In the genomic region with DNA sequence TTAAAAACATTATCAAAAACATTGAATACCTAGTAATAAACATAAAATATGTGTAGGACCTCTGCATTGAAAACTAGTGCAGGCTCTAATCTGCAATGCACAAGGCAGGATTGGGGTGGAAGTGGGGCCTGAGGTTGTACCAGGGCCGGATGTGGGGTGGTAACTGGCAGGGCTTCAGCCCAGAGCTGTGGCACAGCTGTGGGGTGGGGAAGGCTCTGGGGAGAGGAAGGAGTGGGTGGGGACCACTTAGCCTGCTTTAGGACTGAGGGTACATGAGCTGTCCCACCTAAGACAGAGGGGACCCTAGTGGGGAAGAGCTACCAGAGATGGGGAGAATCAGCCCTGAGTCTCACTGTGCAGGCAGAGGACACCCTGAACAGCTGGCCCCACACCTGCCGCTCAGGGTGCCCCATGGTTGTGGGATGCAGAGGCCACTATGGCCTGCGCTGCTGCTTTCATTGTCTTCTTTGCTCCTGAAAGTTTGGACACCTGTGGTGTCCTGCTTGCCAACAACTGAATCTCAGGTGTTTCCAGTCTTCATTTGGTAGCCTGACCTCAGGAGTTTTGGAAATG, we compare ENCODE assay signal across 10 cellular contexts.
A peak's percentile ranks its signal among the peaks of the same experiment; 100 is the strongest.
DNase-seq lines count a peak whose midpoint lies in the region; ATAC-seq and TF ChIP-seq lines count a peak whose summit lies in the region.
"Had no signal": no experiment of that assay in that cellular context is flagged by ENCODE, and none has a peak within 500 bp of the region (broad histone marks: within the 10 kb centered on the region; RNA-seq: fewer than 3 reads in every experiment).

No MANE protein-coding gene starts in this region.

- peak; percentile 59 for DNase-seq in activated CD8-positive, alpha-beta memory T cell treated with anti-CD3 and anti-CD28 coated beads, Interleukin-2, amount 50 U/mL, for 48 hours
- DNase-seq in stimulated activated CD4-positive, alpha-beta T cell treated with anti-CD3 and anti-CD28 coated beads, Interleukin-1b, Interleukin-23, amount 100 ng/mL, for 4 hours (ENCODE audit: low read depth in 2 of 2): peak; percentile 4 to 5
- DNase-seq in Caco-2 (no peak), RWPE1 (ENCODE audit: low spot score) (no peak), head of caudate nucleus (no peak)
- DNase-seq: GDM1 had no signal

- no peak for TF ChIP-seq CTCF in Caco-2 (IDR thresholded peaks at IDR 0.05; ENCODE audit: insufficient read depth in 1 of 2, low read depth in 1 of 2, low read length in 1 of 2, severe bottlenecking in 1 of 2, unreplicated experiment in 1 of 2)
- no peak for TF ChIP-seq CTCF in RWPE1 (conservative IDR thresholded peaks at IDR 0.05; ENCODE audit: low read depth)

- no peaks in the 10 kb centered on the region for H3K9me3 ChIP-seq in Caco-2

- intact Hi-C loops in Caco-2 (cut with micrococcal nuclease; ENCODE audit: unreplicated experiment) (no loop called here), head of caudate nucleus (cut with DNase I) (no loop called here)

- H3K4me3 Mint-ChIP-seq in Caco-2 (ENCODE audit: unreplicated experiment): no peak overlapping the region
- H3K4me3 Mint-ChIP-seq: dendritic cell treated with granulocyte-macrophage colony-stimulating factor and Interleukin-4, amounts not matched to agents 40 ng/mL and 50 ng/mL, for 4 days had no signal

- peaks cover 2% of the 10 kb centered on the region for H3K27me3 Mint-ChIP-seq in Caco-2 (ENCODE audit: insufficient read depth, unreplicated experiment)

- CTCF ChIA-PET in Caco-2 (lab: Charles Lee): no interaction called here
- CTCF ChIA-PET in RWPE1 (lab: Yijun Ruan, JAX): interaction anchor here (0.5 kb wide), 2 partner anchors 45 to 323 kb away, joined by 3 read pairs; no protein-coding TSS in a partner anchor

- no peaks in the 10 kb centered on the region for H3K4me1 Mint-ChIP-seq in Caco-2 (ENCODE audit: low read depth, unreplicated experiment)

- no peaks in the 10 kb centered on the region for H3K27me3 ChIP-seq in Caco-2 (replicated peaks; ENCODE audit: control insufficient read depth, insufficient read depth, low read length)

- no peak overlapping the region for H3K27ac Mint-ChIP-seq in Caco-2 (ENCODE audit: unreplicated experiment)
- H3K27ac Mint-ChIP-seq: dendritic cell treated with granulocyte-macrophage colony-stimulating factor and Interleukin-4, amounts not matched to agents 40 ng/mL and 50 ng/mL, for 4 days had no signal

- no peaks in the 10 kb centered on the region for H3K36me3 Mint-ChIP-seq in Caco-2 (ENCODE audit: insufficient read depth, unreplicated experiment)

- H3K4me3 ChIP-seq in Caco-2 (ENCODE audit: low read depth, low read length): no peak overlapping the region

- H3K9me3 Mint-ChIP-seq in Caco-2 (ENCODE audit: unreplicated experiment): no peaks in the 10 kb centered on the region
- H3K9me3 Mint-ChIP-seq: dendritic cell treated with granulocyte-macrophage colony-stimulating factor and Interleukin-4, amounts not matched to agents 40 ng/mL and 50 ng/mL, for 4 days had no signal

- H3K36me3 ChIP-seq in Caco-2 (ENCODE audit: control insufficient read depth, insufficient read depth, low read length): no peaks in the 10 kb centered on the region

- H3K27ac ChIP-seq in RWPE1: no peak overlapping the region

- POLR2A ChIA-PET in Caco-2 (lab: Charles Lee) (no interaction called here), RWPE1 (lab: Yijun Ruan, JAX; ENCODE audit: low non-redundant PET) (no interaction called here)

- no peaks in the 10 kb centered on the region for H3K4me1 ChIP-seq in Caco-2

- ATAC-seq in GM19328 (IDR thresholded peaks at IDR 0.05; ENCODE audit: unreplicated experiment): peak; percentile 41
- ATAC-seq in HG03378 (IDR thresholded peaks at IDR 0.05; ENCODE audit: unreplicated experiment): peak; percentile 35
- ATAC-seq in GM18502 (IDR thresholded peaks at IDR 0.05; ENCODE audit: poor library complexity, unreplicated experiment): no peak

- no TSS peak for BruUV-seq in Caco-2 (replicated peaks; lab: Mats Ljungman, UMichigan)

Comparison
In these comparisons a context has a peak if more than half of its experiments do, and no peak if none do; other contexts are left out.
1. DNase-seq: peak in activated CD8-positive, alpha-beta memory T cell treated with anti-CD3 and anti-CD28 coated beads, Interleukin-2, amount 50 U/mL, for 48 hours (single experiment) and stimulated activated CD4-positive, alpha-beta T cell treated with anti-CD3 and anti-CD28 coated beads, Interleukin-1b, Interleukin-23, amount 100 ng/mL, for 4 hours (2 of 2); none in Caco-2 (0 of 2), RWPE1 (single experiment) and head of caudate nucleus (0 of 42).